Comparison of ENCODE assay signal across 9 cellular contexts in the genomic region with DNA sequence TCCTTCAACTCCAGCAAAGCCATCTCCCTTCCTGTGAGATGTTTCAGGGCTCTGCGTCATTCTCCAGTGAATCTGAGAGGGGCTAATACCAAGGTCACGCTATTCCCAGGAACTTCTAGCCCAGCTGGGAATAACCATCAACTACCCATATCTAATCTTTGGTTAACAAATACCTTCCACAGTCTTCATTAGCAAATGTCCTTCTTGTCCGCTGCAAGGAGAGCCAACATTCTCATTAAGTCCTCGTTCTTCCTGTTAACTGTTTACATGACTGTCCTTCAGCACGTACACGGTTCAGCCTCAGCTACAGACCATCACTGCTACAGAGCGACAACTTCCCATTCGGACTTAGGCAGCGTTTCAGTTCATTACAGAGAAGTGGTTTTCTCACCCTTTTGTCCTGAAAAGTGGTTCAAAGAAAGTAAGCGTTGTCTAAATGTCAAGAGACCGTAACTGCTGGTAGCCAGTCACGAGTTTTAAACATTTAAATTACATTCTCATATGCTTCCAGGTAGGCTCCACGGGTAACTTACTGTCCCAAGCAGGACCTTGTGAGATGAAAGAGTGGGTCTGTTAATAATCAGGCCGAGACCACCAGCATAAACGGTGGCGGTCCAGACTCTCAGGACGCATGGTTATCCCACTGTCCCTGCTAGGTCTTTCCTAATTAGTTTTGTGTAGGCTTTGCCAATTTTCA.
DNase-seq lines count a peak whose midpoint lies in the region; ATAC-seq and TF ChIP-seq lines count a peak whose summit lies in the region.
"Had no signal": no experiment of that assay in that cellular context is flagged by ENCODE, and none has a peak within 500 bp of the region (broad histone marks: within the 10 kb centered on the region; RNA-seq: fewer than 3 reads in every experiment).

No MANE protein-coding gene starts in this region.

- H2AFZ ChIP-seq in KMS-11 (ENCODE audit: low read depth), result no peak overlapping the region

- intact Hi-C loops in prostate gland (cut with DNase I), result loop anchor here (5.0 kb wide), 1 partner anchor 49 kb away; no protein-coding TSS in a partner anchor
- intact Hi-C loops in CD4-positive, alpha-beta T cell (cut with DNase I, micrococcal nuclease), result no loop called here

- no peak for ATAC-seq in CD4-positive, alpha-beta T cell (ENCODE audit: poor library complexity)
- ATAC-seq: A549 had no signal

- H3K4me1 ChIP-seq in KMS-11 (ENCODE audit: low read depth, poor library complexity, severe bottlenecking) (peaks cover 82% of the 10 kb centered on the region), prostate gland (replicated peaks) (peaks cover 26% of the 10 kb centered on the region)

- DNase-seq in NOMO-1 treated with DMSO at 0.1 percent for 48 hours (lab: John Stamatoyannopoulos, UW; ENCODE audit: unreplicated experiment) (peak; percentile 50), NOMO-1 treated with dmso at 0.1 percent for 144 hours (lab: John Stamatoyannopoulos, UW; ENCODE audit: unreplicated experiment) (no peak), epithelial cell of prostate (ENCODE audit: low read depth, low spot score) (no peak), prostate gland (ENCODE audit: low spot score) (no peak), activated gamma-delta T cell treated with Interleukin-2 at 50 U/mL for 16 hours (no peak), DMS53 treated with DMSO at 0.1 percent for 48 hours (lab: John Stamatoyannopoulos, UW; ENCODE audit: unreplicated experiment) (no peak)
- DNase-seq in CD4-positive, alpha-beta T cell, result no peak

- peaks cover 41% of the 10 kb centered on the region for H3K4me1 Mint-ChIP-seq in CD4-positive, alpha-beta T cell (ENCODE audit: low read depth)

- H3K4me3 ChIP-seq in KMS-11 (IDR thresholded peaks at IDR 0.05; ENCODE audit: insufficient read depth, low read depth, low read length), result no peak overlapping the region
- H3K4me3 ChIP-seq in prostate gland, result peak overlapping the region; percentile 5 to 18
- H3K4me3 ChIP-seq: A549 had no signal

- H3K27ac Mint-ChIP-seq in CD4-positive, alpha-beta T cell, result no peak overlapping the region

- no peaks in the 10 kb centered on the region for H3K9me3 Mint-ChIP-seq in CD4-positive, alpha-beta T cell

- TF ChIP-seq CTCF in KMS-11 (conservative IDR thresholded peaks at IDR 0.05; ENCODE audit: low read depth, low read length) (no peak), prostate gland (IDR thresholded peaks at IDR 0.05) (no peak)
- TF ChIP-seq CTCF in CD4-positive, alpha-beta T cell (IDR thresholded peaks at IDR 0.05), result no peak

- TF ChIP-seq POLR2A in prostate gland (IDR thresholded peaks at IDR 0.05), result no peak

- H3K27ac ChIP-seq in KMS-11 (peak overlapping the region; percentile 6; the same call in 1 of the 2 replicates), epithelial cell of prostate (peak overlapping the region; percentile 54), prostate gland (peak overlapping the region; percentile 79 to 81)
- H3K27ac ChIP-seq in CD4-positive, alpha-beta T cell (ENCODE audit: low read depth, low read length), result no peak overlapping the region
- H3K27ac ChIP-seq: A549 had no signal

- no peak overlapping the region for H3K4me3 Mint-ChIP-seq in CD4-positive, alpha-beta T cell

- no peaks in the 10 kb centered on the region for H3K36me3 Mint-ChIP-seq in CD4-positive, alpha-beta T cell (ENCODE audit: low read depth)

- H3K4me2 ChIP-seq in KMS-11, result no peak overlapping the region
- H3K4me2 ChIP-seq: A549 had no signal

- POLR2A ChIA-PET in CD4-positive, alpha-beta T cell (lab: Charles Lee), result no interaction called here

- H3K9me3 ChIP-seq in prostate gland, result no peaks in the 10 kb centered on the region
- H3K9me3 ChIP-seq in CD4-positive, alpha-beta T cell (ENCODE audit: control insufficient read depth, low read length), result no peaks in the 10 kb centered on the region
- H3K9me3 ChIP-seq: A549 had no signal

- H3K27me3 ChIP-seq in KMS-11 (ENCODE audit: insufficient read depth, low read depth) (no peaks in the 10 kb centered on the region), prostate gland (replicated peaks; ENCODE audit: insufficient read depth) (no peaks in the 10 kb centered on the region)
- H3K27me3 ChIP-seq in CD4-positive, alpha-beta T cell (ENCODE audit: control insufficient read depth, insufficient read depth, low read length), result no peaks in the 10 kb centered on the region

- CTCF ChIA-PET in CD4-positive, alpha-beta T cell (lab: Charles Lee), result no interaction called here

- H3K36me3 ChIP-seq in KMS-11 (ENCODE audit: insufficient read depth) (no peaks in the 10 kb centered on the region), prostate gland (no peaks in the 10 kb centered on the region)

- no peaks in the 10 kb centered on the region; the same call in 1 of the 2 replicates for H4K20me1 ChIP-seq in KMS-11 (ENCODE audit: insufficient read depth)

- 44% methylated on average over 17 of the region's 17 CpGs for WGBS in prostate gland

- H3K27me3 Mint-ChIP-seq in CD4-positive, alpha-beta T cell, result no peaks in the 10 kb centered on the region

- peaks cover 99% of the 10 kb centered on the region for H3K79me2 ChIP-seq in KMS-11 (ENCODE audit: insufficient read depth, low read depth)

- H3K9ac ChIP-seq in KMS-11, result no peak overlapping the region
